ENCODE assay signal across 16 cellular contexts in genomic region chr4:108001540-108001939, GRCh38. TPM values are rescaled to one million over a fixed set of nuclear protein-coding genes. Genes with fewer than 3 reads are reported as not detected.
DNase-seq lines count a peak whose midpoint lies in the region; ATAC-seq and TF ChIP-seq lines count a peak whose summit lies in the region.
"Had no signal": no experiment of that assay in that cellular context is flagged by ENCODE, and none has a peak within 500 bp of the region (broad histone marks: within the 10 kb centered on the region; RNA-seq: fewer than 3 reads in every experiment).

No MANE protein-coding gene starts in this region.

- H3K14ac ChIP-seq in H9 (ENCODE audit: insufficient read depth, low read length), result no peak overlapping the region

- H3T11ph ChIP-seq in H9 (ENCODE audit: low read length), result no peak overlapping the region

- no peaks in the 10 kb centered on the region for H3K27me3 Mint-ChIP-seq in H9 (ENCODE audit: low read depth)

- no peak overlapping the region for H3K23ac ChIP-seq in H9 (ENCODE audit: insufficient read length, low read depth, low read length)

- no peaks in the 10 kb centered on the region for H4K20me1 ChIP-seq in H9 (ENCODE audit: control insufficient read depth, insufficient read depth, insufficient read length)

- peaks cover 17 to 25% of the 10 kb centered on the region in 2 experiments for H3K4me1 Mint-ChIP-seq in H9

- H3K36me3 ChIP-seq in heart right ventricle (no peaks in the 10 kb centered on the region), heart left ventricle (peaks cover 0 to 5% (median 0%) of the 10 kb centered on the region in 9 donors), skeletal muscle tissue (ENCODE audit: control insufficient read depth in 3 of 3, insufficient read depth in 3 of 3, low read length in 3 of 3) (no peaks in the 10 kb centered on the region)

- H3K4ac ChIP-seq in H9 (ENCODE audit: low read depth, low read length), result no peak overlapping the region

- H3K27ac Mint-ChIP-seq in H9, result no peak overlapping the region

- no peak overlapping the region for H4K8ac ChIP-seq in H9 (replicated peaks; ENCODE audit: insufficient read length, low read depth, low read length)

- H2BK120ac ChIP-seq in H9 (ENCODE audit: low read depth, low read length, poor library complexity, severe bottlenecking), result no peak overlapping the region

- no peak overlapping the region for H2BK15ac ChIP-seq in H9 (ENCODE audit: low read depth, low read length)

- no peak overlapping the region for H2AFZ ChIP-seq in H9 (ENCODE audit: low read length)
- H2AFZ ChIP-seq: PC-9 had no signal

- H3K9me3 ChIP-seq in heart right ventricle (no peaks in the 10 kb centered on the region), heart left ventricle (no peaks in the 10 kb centered on the region), skeletal muscle tissue (ENCODE audit: control insufficient read depth in 3 of 3, low read length in 3 of 3) (no peaks in the 10 kb centered on the region), H9 (ENCODE audit: control insufficient read depth, low read depth, low read length) (peaks cover 4% of the 10 kb centered on the region)

- no peaks in the 10 kb centered on the region for H3K23me2 ChIP-seq in H9 (ENCODE audit: insufficient read length, low read depth, low read length, poor library complexity, severe bottlenecking)

- no peak overlapping the region for H3K4me3 Mint-ChIP-seq in H9

- intact Hi-C loops in heart right ventricle (cut with DNase I) (no loop called here), heart left ventricle (cut with DNase I) (no loop called here)

- peak overlapping the region in 6 of 10 donors; percentile 21 to 94 (median 89) for H3K27ac ChIP-seq in heart right ventricle
- peak overlapping the region in 5 of 12 donors; percentile 4 to 97 (median 92) for H3K27ac ChIP-seq in heart left ventricle
- H3K27ac ChIP-seq in skeletal muscle tissue (ENCODE audit: low read depth, low read length), result peak overlapping the region; percentile 98
- H3K27ac ChIP-seq in H9 (ENCODE audit: insufficient read length, low read depth, low read length), result no peak overlapping the region
- H3K27ac ChIP-seq: PC-9 had no signal

- no peak overlapping the region for H4K5ac ChIP-seq in H9 (ENCODE audit: insufficient read length, low read depth, low read length)

- TF ChIP-seq POLR2A in heart left ventricle (IDR thresholded peaks at IDR 0.05), result no peak

- no peak for DNase-seq in heart right ventricle
- no peak for DNase-seq in heart left ventricle
- DNase-seq in RPMI7951 (ENCODE audit: low read depth), result peak; percentile 26
- peak; percentile 16 for DNase-seq in fibroblast of mammary gland (ENCODE audit: low read depth)
- DNase-seq in H9, result no peak
- DNase-seq in ACHN, result no peak
- DNase-seq: C1 segment of cervical spinal cord, HCEC 1CT, NCI-H1048, NCI-H1436 treated with DMSO at 0.1 percent for 48 hours, NCI-H2029 treated with DMSO at 0.1 percent for 48 hours, NCI-H2171 treated with DMSO at 0.1 percent for 48 hours, NCI-H748 treated with DMSO at 0.1 percent for 48 hours, PC-9 had no signal

- H3K9me3 Mint-ChIP-seq in H9, result peaks cover 14 to 17% of the 10 kb centered on the region in 2 experiments

- ATAC-seq in heart right ventricle (no peak), heart left ventricle (no peak), GM18870 (IDR thresholded peaks at IDR 0.05; ENCODE audit: unreplicated experiment) (no peak)

- H3K27me3 ChIP-seq in heart right ventricle, result no peaks in the 10 kb centered on the region
- H3K27me3 ChIP-seq in heart left ventricle, result no peaks in the 10 kb centered on the region
- H3K27me3 ChIP-seq in skeletal muscle tissue (ENCODE audit: control insufficient read depth in 3 of 3, insufficient read depth in 3 of 3, low read length in 3 of 3), result no peaks in the 10 kb centered on the region
- no peaks in the 10 kb centered on the region for H3K27me3 ChIP-seq in H9 (ENCODE audit: insufficient read depth, low read length)

- no peak overlapping the region for H2BK20ac ChIP-seq in H9 (ENCODE audit: low read depth, low read length, poor library complexity, severe bottlenecking)

- in situ Hi-C loops in ACHN (cut with HindIII; ENCODE audit: low pct_ligation_motif_present, low pct_unique_long_range_greater_than_20kb, low sequenced_read_pairs), result no loop called here

- H2AK5ac ChIP-seq in H9 (ENCODE audit: insufficient read length, low read length), result no peak overlapping the region

- H3K4me1 ChIP-seq in heart right ventricle (peaks cover 10 to 91% (median 50%) of the 10 kb centered on the region in 9 donors), heart left ventricle (peaks cover 0 to 77% (median 38%) of the 10 kb centered on the region in 12 donors), skeletal muscle tissue (ENCODE audit: control insufficient read depth in 3 of 3, insufficient read depth in 3 of 3, low read length in 3 of 3) (peaks cover 58 to 85% (median 76%) of the 10 kb centered on the region in 3 donors), H9 (ENCODE audit: insufficient read depth, low read length) (peaks cover 5% of the 10 kb centered on the region; the same call in 1 of the 2 replicates)

- H3K9ac ChIP-seq in skeletal muscle tissue (ENCODE audit: low read depth in 1 of 3, low read length in 3 of 3), result no peak overlapping the region
- no peak overlapping the region for H3K9ac ChIP-seq in H9 (ENCODE audit: extremely low read depth, insufficient read length, low read length)

- H3K36me3 Mint-ChIP-seq in H9 (ENCODE audit: insufficient read depth in 1 of 3, low read depth in 3 of 3), result peaks cover 44 to 69% (median 52%) of the 10 kb centered on the region in 3 experiments

- no peak overlapping the region for H3K18ac ChIP-seq in H9 (ENCODE audit: insufficient read length, low read depth, low read length)

- no peak overlapping the region for H3K4me3 ChIP-seq in heart right ventricle
- H3K4me3 ChIP-seq in heart left ventricle, result no peak overlapping the region
- H3K4me3 ChIP-seq in fibroblast of mammary gland (ENCODE audit: control insufficient read depth, low read depth, low read length), result no peak overlapping the region
- H3K4me3 ChIP-seq in skeletal muscle tissue (ENCODE audit: low read length in 3 of 3), result no peak overlapping the region
- H3K4me3 ChIP-seq: PC-9 had no signal

- no peak overlapping the region for H4K91ac ChIP-seq in H9 (ENCODE audit: insufficient read length, low read depth, low read length)

- H2BK12ac ChIP-seq in H9 (ENCODE audit: insufficient read length, low read depth, low read length), result no peak overlapping the region

- H3K79me1 ChIP-seq in H9 (ENCODE audit: insufficient read depth, low read depth, low read length, poor library complexity, severe bottlenecking), result peaks cover 8% of the 10 kb centered on the region

- no peak overlapping the region for H3K56ac ChIP-seq in H9 (ENCODE audit: insufficient read length, low read depth, low read length)

- 96% methylated on average over 2 of the region's 2 CpGs for WGBS in heart right ventricle, 2 donors
- WGBS in heart left ventricle, 4 donors, result 93 to 95% (median 94%) methylated on average over 2 of the region's 2 CpGs
- no CpG with 5 or more reads among the region's 2 CpGs for WGBS in H9 (ENCODE audit: extremely low coverage, insufficient read length, low lambda C conversion rate)

- no peak overlapping the region for H3K4me2 ChIP-seq in H9 (ENCODE audit: insufficient read depth, insufficient read length, low read length)
- H3K4me2 ChIP-seq: PC-9 had no signal

- no peaks in the 10 kb centered on the region; the same call in 1 of the 2 replicates for H3K79me2 ChIP-seq in H9 (ENCODE audit: insufficient read depth, low read length)

- no peak overlapping the region for H2BK5ac ChIP-seq in H9 (ENCODE audit: insufficient read length, low read length)

- no peak for TF ChIP-seq CTCF in heart right ventricle (IDR thresholded peaks at IDR 0.05)
- no peak for TF ChIP-seq CTCF in heart left ventricle (IDR thresholded peaks at IDR 0.05)
- TF ChIP-seq CTCF in fibroblast of mammary gland (conservative IDR thresholded peaks at IDR 0.05; ENCODE audit: control insufficient read depth, insufficient read depth, low read depth, low read length), result no peak
- no peak for TF ChIP-seq CTCF in H9 (conservative IDR thresholded peaks at IDR 0.05)

RNA-seq across cellular contexts. Expression of gene HADH, which starts 11.9 kb away (rescaled TPM):
- total RNA-seq in heart right ventricle (100 to 1,000 TPM; 163 to 295 (median 238) TPM), heart left ventricle (100 to 1,000 TPM; 138 to 382 (median 217) TPM), skeletal muscle tissue (40.2 TPM), H9 (2021) (44.4 and 46.6 TPM in 2 replicates)
- polyA plus RNA-seq in heart right ventricle (100 to 1,000 TPM in 1 of 2 donors, 10 to 100 TPM in 1; 58.2 to 134 TPM), heart left ventricle (100 to 1,000 TPM in 1 of 2 donors, 10 to 100 TPM in 1; 60.6 to 147 TPM)
- 15.1 and 16.7 TPM in 2 replicates for total RNA-seq in RPMI7951 (2014; rRNA removed; shearing (Covaris generic))

Comparison
In these comparisons a context has a peak if more than half of its experiments do, and no peak if none do; other contexts are left out.
1. DNase-seq: peak in RPMI7951 (single experiment) and fibroblast of mammary gland (single experiment); none in heart right ventricle (0 of 2), heart left ventricle (0 of 5), H9 (single experiment) and ACHN (single experiment).